Comparison of ENCODE assay signal across 1 cellular context in the genomic region with DNA sequence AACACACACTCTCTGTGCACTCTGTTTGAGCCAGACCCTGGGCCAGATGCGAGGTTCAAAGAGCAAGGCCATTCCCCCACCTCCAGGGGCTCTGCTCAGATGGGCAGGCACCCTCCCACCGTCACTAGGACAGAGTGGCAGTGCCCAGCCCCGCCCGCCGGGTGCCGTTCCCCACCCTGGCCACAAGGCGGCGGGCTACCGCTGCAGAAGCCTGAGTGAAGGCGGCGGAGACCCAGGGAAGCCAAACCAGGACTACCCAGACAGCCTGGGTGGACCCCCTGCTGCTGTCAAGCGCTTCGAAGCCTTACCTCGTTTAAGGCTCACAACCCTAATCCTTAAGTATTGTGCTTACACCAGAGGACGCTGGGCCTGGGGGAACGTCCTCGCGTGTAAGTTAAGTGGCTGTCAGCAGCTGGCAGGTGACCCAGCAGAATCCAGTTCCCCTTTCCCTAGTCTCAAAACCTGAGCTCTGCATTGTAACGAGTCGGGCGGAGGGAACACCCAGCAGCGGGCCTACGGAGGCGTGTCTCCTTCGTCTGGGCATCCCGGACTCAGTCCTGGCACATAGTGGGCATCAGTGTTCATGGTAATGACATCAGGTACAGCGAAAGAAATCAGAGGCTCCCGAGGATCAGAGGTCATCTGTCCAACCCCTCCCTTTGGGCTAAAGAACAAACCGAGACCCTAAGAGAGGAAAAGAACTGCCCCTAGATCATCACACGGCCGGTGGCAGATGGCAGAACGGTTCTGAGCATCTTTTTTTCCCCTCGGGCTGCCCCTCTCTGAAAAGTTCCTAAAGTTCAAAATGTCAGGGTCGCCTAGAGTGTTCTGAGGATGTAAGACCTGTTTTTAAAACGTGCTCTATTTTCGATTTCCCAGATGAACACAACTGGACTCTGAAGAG.
A peak's percentile ranks its signal among the peaks of the same experiment; 100 is the strongest.
TF ChIP-seq lines count a peak whose summit lies in the region.

No MANE protein-coding gene starts in this region.

TF ChIP-seq in HepG2, 621 proteins besides CTCF, POLR2A, EP300 and RAD21 (continued from another document and continues in another):
- TF ChIP-seq MBD4 (IDR thresholded peaks at IDR 0.05; ENCODE audit: borderline replicate concordance, low read length), result no peak
- no peak for TF ChIP-seq FOXM1 (CRISPR knock-in tag; IDR thresholded peaks at IDR 0.05)
- no peak for TF ChIP-seq ARHGAP35 (CRISPR knock-in tag; IDR thresholded peaks at IDR 0.05; ENCODE audit: borderline replicate concordance)
- TF ChIP-seq NFKB2 (CRISPR knock-in tag; IDR thresholded peaks at IDR 0.05; ENCODE audit: borderline replicate concordance), result peak; percentile 54; the same call in 1 of the 2 replicates
- TF ChIP-seq, protein P1, sequence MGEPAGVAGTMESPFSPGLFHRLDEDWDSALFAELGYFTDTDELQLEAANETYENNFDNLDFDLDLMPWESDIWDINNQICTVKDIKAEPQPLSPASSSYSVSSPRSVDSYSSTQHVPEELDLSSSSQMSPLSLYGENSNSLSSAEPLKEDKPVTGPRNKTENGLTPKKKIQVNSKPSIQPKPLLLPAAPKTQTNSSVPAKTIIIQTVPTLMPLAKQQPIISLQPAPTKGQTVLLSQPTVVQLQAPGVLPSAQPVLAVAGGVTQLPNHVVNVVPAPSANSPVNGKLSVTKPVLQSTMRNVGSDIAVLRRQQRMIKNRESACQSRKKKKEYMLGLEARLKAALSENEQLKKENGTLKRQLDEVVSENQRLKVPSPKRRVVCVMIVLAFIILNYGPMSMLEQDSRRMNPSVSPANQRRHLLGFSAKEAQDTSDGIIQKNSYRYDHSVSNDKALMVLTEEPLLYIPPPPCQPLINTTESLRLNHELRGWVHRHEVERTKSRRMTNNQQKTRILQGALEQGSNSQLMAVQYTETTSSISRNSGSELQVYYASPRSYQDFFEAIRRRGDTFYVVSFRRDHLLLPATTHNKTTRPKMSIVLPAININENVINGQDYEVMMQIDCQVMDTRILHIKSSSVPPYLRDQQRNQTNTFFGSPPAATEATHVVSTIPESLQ (CRISPR knock-in tag; conservative IDR thresholded peaks at IDR 0.05), result no peak
- TF ChIP-seq DMAP1 (CRISPR knock-in tag; IDR thresholded peaks at IDR 0.05), result no peak
- TF ChIP-seq, protein P2, sequence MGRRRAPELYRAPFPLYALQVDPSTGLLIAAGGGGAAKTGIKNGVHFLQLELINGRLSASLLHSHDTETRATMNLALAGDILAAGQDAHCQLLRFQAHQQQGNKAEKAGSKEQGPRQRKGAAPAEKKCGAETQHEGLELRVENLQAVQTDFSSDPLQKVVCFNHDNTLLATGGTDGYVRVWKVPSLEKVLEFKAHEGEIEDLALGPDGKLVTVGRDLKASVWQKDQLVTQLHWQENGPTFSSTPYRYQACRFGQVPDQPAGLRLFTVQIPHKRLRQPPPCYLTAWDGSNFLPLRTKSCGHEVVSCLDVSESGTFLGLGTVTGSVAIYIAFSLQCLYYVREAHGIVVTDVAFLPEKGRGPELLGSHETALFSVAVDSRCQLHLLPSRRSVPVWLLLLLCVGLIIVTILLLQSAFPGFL (CRISPR knock-in tag; IDR thresholded peaks at IDR 0.05), result no peak
- no peak for TF ChIP-seq ZNF251 (CRISPR knock-in tag; IDR thresholded peaks at IDR 0.05)
- TF ChIP-seq, protein P3, sequence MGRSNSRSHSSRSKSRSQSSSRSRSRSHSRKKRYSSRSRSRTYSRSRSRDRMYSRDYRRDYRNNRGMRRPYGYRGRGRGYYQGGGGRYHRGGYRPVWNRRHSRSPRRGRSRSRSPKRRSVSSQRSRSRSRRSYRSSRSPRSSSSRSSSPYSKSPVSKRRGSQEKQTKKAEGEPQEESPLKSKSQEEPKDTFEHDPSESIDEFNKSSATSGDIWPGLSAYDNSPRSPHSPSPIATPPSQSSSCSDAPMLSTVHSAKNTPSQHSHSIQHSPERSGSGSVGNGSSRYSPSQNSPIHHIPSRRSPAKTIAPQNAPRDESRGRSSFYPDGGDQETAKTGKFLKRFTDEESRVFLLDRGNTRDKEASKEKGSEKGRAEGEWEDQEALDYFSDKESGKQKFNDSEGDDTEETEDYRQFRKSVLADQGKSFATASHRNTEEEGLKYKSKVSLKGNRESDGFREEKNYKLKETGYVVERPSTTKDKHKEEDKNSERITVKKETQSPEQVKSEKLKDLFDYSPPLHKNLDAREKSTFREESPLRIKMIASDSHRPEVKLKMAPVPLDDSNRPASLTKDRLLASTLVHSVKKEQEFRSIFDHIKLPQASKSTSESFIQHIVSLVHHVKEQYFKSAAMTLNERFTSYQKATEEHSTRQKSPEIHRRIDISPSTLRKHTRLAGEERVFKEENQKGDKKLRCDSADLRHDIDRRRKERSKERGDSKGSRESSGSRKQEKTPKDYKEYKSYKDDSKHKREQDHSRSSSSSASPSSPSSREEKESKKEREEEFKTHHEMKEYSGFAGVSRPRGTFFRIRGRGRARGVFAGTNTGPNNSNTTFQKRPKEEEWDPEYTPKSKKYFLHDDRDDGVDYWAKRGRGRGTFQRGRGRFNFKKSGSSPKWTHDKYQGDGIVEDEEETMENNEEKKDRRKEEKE (IDR thresholded peaks at IDR 0.05), result no peak
- TF ChIP-seq, protein P4, sequence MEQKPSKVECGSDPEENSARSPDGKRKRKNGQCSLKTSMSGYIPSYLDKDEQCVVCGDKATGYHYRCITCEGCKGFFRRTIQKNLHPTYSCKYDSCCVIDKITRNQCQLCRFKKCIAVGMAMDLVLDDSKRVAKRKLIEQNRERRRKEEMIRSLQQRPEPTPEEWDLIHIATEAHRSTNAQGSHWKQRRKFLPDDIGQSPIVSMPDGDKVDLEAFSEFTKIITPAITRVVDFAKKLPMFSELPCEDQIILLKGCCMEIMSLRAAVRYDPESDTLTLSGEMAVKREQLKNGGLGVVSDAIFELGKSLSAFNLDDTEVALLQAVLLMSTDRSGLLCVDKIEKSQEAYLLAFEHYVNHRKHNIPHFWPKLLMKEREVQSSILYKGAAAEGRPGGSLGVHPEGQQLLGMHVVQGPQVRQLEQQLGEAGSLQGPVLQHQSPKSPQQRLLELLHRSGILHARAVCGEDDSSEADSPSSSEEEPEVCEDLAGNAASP (CRISPR knock-in tag; IDR thresholded peaks at IDR 0.05; ENCODE audit: borderline replicate concordance), result peak; percentile 65; the same call in 1 of the 2 replicates
- TF ChIP-seq MYC (CRISPR knock-in tag; IDR thresholded peaks at IDR 0.05; ENCODE audit: borderline replicate concordance), result peak; percentile 38; the same call in 1 of the 2 replicates
- TF ChIP-seq ZNF589 (CRISPR knock-in tag; conservative IDR thresholded peaks at IDR 0.05), result no peak; the same call in 1 of the 2 replicates
- TF ChIP-seq FOSL2 (CRISPR knock-in tag; IDR thresholded peaks at IDR 0.05), result peak; percentile 63; the same call in 1 of the 2 replicates
- TF ChIP-seq ZNF274 (CRISPR knock-in tag; IDR thresholded peaks at IDR 0.05), result peak; percentile 94
- TF ChIP-seq SNAPC2 (CRISPR knock-in tag; IDR thresholded peaks at IDR 0.05), result 0 out of 2 replicates have a peak, but pooled peaks have one; percentile 36
- TF ChIP-seq, protein P5, sequence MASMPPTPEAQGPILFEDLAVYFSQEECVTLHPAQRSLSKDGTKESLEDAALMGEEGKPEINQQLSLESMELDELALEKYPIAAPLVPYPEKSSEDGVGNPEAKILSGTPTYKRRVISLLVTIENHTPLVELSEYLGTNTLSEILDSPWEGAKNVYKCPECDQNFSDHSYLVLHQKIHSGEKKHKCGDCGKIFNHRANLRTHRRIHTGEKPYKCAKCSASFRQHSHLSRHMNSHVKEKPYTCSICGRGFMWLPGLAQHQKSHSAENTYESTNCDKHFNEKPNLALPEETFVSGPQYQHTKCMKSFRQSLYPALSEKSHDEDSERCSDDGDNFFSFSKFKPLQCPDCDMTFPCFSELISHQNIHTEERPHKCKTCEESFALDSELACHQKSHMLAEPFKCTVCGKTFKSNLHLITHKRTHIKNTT (CRISPR knock-in tag; IDR thresholded peaks at IDR 0.05), result no peak
- TF ChIP-seq, protein P6, sequence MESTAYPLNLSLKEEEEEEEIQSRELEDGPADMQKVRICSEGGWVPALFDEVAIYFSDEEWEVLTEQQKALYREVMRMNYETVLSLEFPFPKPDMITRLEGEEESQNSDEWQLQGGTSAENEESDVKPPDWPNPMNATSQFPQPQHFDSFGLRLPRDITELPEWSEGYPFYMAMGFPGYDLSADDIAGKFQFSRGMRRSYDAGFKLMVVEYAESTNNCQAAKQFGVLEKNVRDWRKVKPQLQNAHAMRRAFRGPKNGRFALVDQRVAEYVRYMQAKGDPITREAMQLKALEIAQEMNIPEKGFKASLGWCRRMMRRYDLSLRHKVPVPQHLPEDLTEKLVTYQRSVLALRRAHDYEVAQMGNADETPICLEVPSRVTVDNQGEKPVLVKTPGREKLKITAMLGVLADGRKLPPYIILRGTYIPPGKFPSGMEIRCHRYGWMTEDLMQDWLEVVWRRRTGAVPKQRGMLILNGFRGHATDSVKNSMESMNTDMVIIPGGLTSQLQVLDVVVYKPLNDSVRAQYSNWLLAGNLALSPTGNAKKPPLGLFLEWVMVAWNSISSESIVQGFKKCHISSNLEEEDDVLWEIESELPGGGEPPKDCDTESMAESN (CRISPR knock-in tag; conservative IDR thresholded peaks at IDR 0.05), result peak; percentile 56; the same call in 1 of the 2 replicates
- TF ChIP-seq ZNF652 (CRISPR knock-in tag; IDR thresholded peaks at IDR 0.05; ENCODE audit: borderline replicate concordance, low read depth), result 0 out of 2 replicates have a peak, but pooled peaks have one; percentile 19
- no peak for TF ChIP-seq ZNF367 (CRISPR knock-in tag; IDR thresholded peaks at IDR 0.05; ENCODE audit: borderline replicate concordance)
- TF ChIP-seq, protein P7, sequence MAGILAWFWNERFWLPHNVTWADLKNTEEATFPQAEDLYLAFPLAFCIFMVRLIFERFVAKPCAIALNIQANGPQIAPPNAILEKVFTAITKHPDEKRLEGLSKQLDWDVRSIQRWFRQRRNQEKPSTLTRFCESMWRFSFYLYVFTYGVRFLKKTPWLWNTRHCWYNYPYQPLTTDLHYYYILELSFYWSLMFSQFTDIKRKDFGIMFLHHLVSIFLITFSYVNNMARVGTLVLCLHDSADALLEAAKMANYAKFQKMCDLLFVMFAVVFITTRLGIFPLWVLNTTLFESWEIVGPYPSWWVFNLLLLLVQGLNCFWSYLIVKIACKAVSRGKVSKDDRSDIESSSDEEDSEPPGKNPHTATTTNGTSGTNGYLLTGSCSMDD (CRISPR knock-in tag; IDR thresholded peaks at IDR 0.05), result no peak
- no peak for TF ChIP-seq POLR2AphosphoS5 (IDR thresholded peaks at IDR 0.05; ENCODE audit: low read depth, low read length)
- TF ChIP-seq ERF (CRISPR knock-in tag; IDR thresholded peaks at IDR 0.05), result peak; percentile 75
- TF ChIP-seq FLYWCH1 (CRISPR knock-in tag; IDR thresholded peaks at IDR 0.05), result no peak
- no peak for TF ChIP-seq PCBP1 (IDR thresholded peaks at IDR 0.05; ENCODE audit: borderline replicate concordance, low read depth, low read length)
- TF ChIP-seq ZKSCAN8 (CRISPR knock-in tag; IDR thresholded peaks at IDR 0.05; ENCODE audit: borderline replicate concordance), result peak; percentile 49; the same call in 1 of the 2 replicates
- TF ChIP-seq, protein P8, sequence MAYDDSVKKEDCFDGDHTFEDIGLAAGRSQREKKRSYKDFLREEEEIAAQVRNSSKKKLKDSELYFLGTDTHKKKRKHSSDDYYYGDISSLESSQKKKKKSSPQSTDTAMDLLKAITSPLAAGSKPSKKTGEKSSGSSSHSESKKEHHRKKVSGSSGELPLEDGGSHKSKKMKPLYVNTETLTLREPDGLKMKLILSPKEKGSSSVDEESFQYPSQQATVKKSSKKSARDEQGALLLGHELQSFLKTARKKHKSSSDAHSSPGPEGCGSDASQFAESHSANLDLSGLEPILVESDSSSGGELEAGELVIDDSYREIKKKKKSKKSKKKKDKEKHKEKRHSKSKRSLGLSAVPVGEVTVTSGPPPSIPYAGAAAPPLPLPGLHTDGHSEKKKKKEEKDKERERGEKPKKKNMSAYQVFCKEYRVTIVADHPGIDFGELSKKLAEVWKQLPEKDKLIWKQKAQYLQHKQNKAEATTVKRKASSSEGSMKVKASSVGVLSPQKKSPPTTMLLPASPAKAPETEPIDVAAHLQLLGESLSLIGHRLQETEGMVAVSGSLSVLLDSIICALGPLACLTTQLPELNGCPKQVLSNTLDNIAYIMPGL (CRISPR knock-in tag; IDR thresholded peaks at IDR 0.05; ENCODE audit: borderline replicate concordance in 1 of 2, low read depth in 1 of 2), result peak; percentile 78 to 91
- no peak for TF ChIP-seq ZEB1 (IDR thresholded peaks at IDR 0.05; ENCODE audit: insufficient replicate concordance, low read depth)
